Comparison of ENCODE assay signal across 1 cellular context in genomic region chr7:30510124-30511074, GRCh38.
TF ChIP-seq lines count a peak whose summit lies in the region.

No MANE protein-coding gene starts in this region.

TF ChIP-seq in HepG2, 621 proteins besides CTCF, POLR2A, EP300 and RAD21:
- TF ChIP-seq ZNF780A (CRISPR knock-in tag; IDR thresholded peaks at IDR 0.05) (no peak), MEF2D (CRISPR knock-in tag; IDR thresholded peaks at IDR 0.05) (no peak), ZNF530 (CRISPR knock-in tag; IDR thresholded peaks at IDR 0.05; ENCODE audit: low read depth) (no peak), ZNF10 (CRISPR knock-in tag; IDR thresholded peaks at IDR 0.05; ENCODE audit: borderline replicate concordance, low read depth) (no peak), KLF15 (CRISPR knock-in tag; IDR thresholded peaks at IDR 0.05; ENCODE audit: borderline replicate concordance) (no peak), KAT8 (CRISPR knock-in tag; IDR thresholded peaks at IDR 0.05) (no peak), DNMT1 (CRISPR knock-in tag; IDR thresholded peaks at IDR 0.05) (no peak), SMC3 (IDR thresholded peaks at IDR 0.05; ENCODE audit: low read length) (peak; percentile 70), ZSCAN21 (CRISPR knock-in tag; IDR thresholded peaks at IDR 0.05; ENCODE audit: borderline replicate concordance) (no peak), SNAPC5 (CRISPR knock-in tag; IDR thresholded peaks at IDR 0.05; ENCODE audit: borderline replicate concordance) (no peak), ZNF282 (IDR thresholded peaks at IDR 0.05; ENCODE audit: partially characterized antibody) (no peak), HIVEP1 (CRISPR knock-in tag; IDR thresholded peaks at IDR 0.05) (no peak), CHCHD3 (CRISPR knock-in tag; IDR thresholded peaks at IDR 0.05) (no peak), ZNF652 (CRISPR knock-in tag; IDR thresholded peaks at IDR 0.05; ENCODE audit: borderline replicate concordance, low read depth) (no peak), ZNF687 (CRISPR knock-in tag; IDR thresholded peaks at IDR 0.05) (no peak), XRCC5 (optimal IDR thresholded peaks at IDR 0.05; ENCODE audit: low read length) (no peak), GMEB2 (CRISPR knock-in tag; IDR thresholded peaks at IDR 0.05; ENCODE audit: low read depth) (no peak), TBX2 (CRISPR knock-in tag; IDR thresholded peaks at IDR 0.05; ENCODE audit: borderline replicate concordance) (no peak), CC2D1A (CRISPR knock-in tag; IDR thresholded peaks at IDR 0.05) (no peak), DZIP1 (CRISPR knock-in tag; IDR thresholded peaks at IDR 0.05) (no peak), SIN3A (IDR thresholded peaks at IDR 0.05; ENCODE audit: borderline replicate concordance, low read depth, low read length) (no peak), ATM (IDR thresholded peaks at IDR 0.05; ENCODE audit: borderline replicate concordance) (no peak), ZNF18 (CRISPR knock-in tag; IDR thresholded peaks at IDR 0.05; ENCODE audit: insufficient replicate concordance) (no peak), ZNF451 (CRISPR knock-in tag; IDR thresholded peaks at IDR 0.05) (no peak), MZF1 (CRISPR knock-in tag; IDR thresholded peaks at IDR 0.05; ENCODE audit: borderline replicate concordance) (no peak), FOXK1 (CRISPR knock-in tag; IDR thresholded peaks at IDR 0.05; ENCODE audit: borderline replicate concordance, low read depth) (no peak), STAG1 (CRISPR knock-in tag; IDR thresholded peaks at IDR 0.05) (peak; percentile 68), ZNF646 (CRISPR knock-in tag; IDR thresholded peaks at IDR 0.05) (peak; percentile 67; the same call in 1 of the 2 replicates), ZNF138 (CRISPR knock-in tag; IDR thresholded peaks at IDR 0.05; ENCODE audit: low read depth) (no peak), MAFK (conservative IDR thresholded peaks at IDR 0.05 in 1 of 2, IDR thresholded peaks at IDR 0.05 in 1 of 2; ENCODE audit: low read length in 2 of 2) (no peak), NFE2 (CRISPR knock-in tag; IDR thresholded peaks at IDR 0.05) (no peak), MTF1 (CRISPR knock-in tag; IDR thresholded peaks at IDR 0.05) (no peak), MIXL1 (CRISPR knock-in tag; IDR thresholded peaks at IDR 0.05) (0 out of 2 replicates have a peak, but pooled peaks have one; percentile 37), ZNF230 (CRISPR knock-in tag; IDR thresholded peaks at IDR 0.05) (no peak), ZNF713 (CRISPR knock-in tag; IDR thresholded peaks at IDR 0.05) (no peak), ARID3A (IDR thresholded peaks at IDR 0.05; ENCODE audit: low read depth, low read length) (no peak), HMGA1 (CRISPR knock-in tag; conservative IDR thresholded peaks at IDR 0.05) (no peak), HIC2 (CRISPR knock-in tag; IDR thresholded peaks at IDR 0.05; ENCODE audit: low read depth) (no peak), ZKSCAN1 (IDR thresholded peaks at IDR 0.05; ENCODE audit: low read length) (0 out of 2 replicates have a peak, but pooled peaks have one; percentile 22), FOSL1 (CRISPR knock-in tag; IDR thresholded peaks at IDR 0.05; ENCODE audit: borderline replicate concordance) (no peak)
